ENCODE assay signal across 15 cellular contexts in genomic region chr2:236169741-236170654, GRCh38. TPM values are rescaled to one million over a fixed set of nuclear protein-coding genes. Genes with fewer than 3 reads are reported as not detected.
DNase-seq lines count a peak whose midpoint lies in the region; ATAC-seq and TF ChIP-seq lines count a peak whose summit lies in the region.
"Had no signal": no experiment of that assay in that cellular context is flagged by ENCODE, and none has a peak within 500 bp of the region (broad histone marks: within the 10 kb centered on the region; RNA-seq: fewer than 3 reads in every experiment).

No MANE protein-coding gene starts in this region.

- H3K27me3 Mint-ChIP-seq in activated CD4-positive, alpha-beta memory T cell treated with anti-CD3 and anti-CD28 coated beads, Interleukin-2, amount 10 ng/mL, durations not matched to agents 7 days and 5 days: peaks cover 73% of the 10 kb centered on the region

- no peaks in the 10 kb centered on the region for H3K36me3 ChIP-seq in BLaER1
- H3K36me3 ChIP-seq: heart left ventricle had no signal

- H3K4me2 ChIP-seq in BLaER1: no peak overlapping the region

- H3K9me3 ChIP-seq in BLaER1: peaks cover 31% of the 10 kb centered on the region; the same call in 1 of the 2 replicates
- H3K9me3 ChIP-seq: heart left ventricle had no signal

- peaks cover 45% of the 10 kb centered on the region for H3K4me1 ChIP-seq in BLaER1

- CTCF ChIA-PET in activated CD4-positive, alpha-beta memory T cell treated with anti-CD3 and anti-CD28 coated beads, Interleukin-2, amount 10 ng/mL, durations not matched to agents 7 days and 5 days (lab: Charles Lee): interaction anchor here (0.5 to 1.0 kb wide), 3 partner anchors 11 to 390 kb away, joined by 3 to 4 read pairs (median 4); no protein-coding TSS in a partner anchor

- no peak overlapping the region for H3K4me3 Mint-ChIP-seq in activated CD4-positive, alpha-beta memory T cell treated with anti-CD3 and anti-CD28 coated beads, Interleukin-2, amount 10 ng/mL, durations not matched to agents 7 days and 5 days

- no peak for ATAC-seq in HG02885 (IDR thresholded peaks at IDR 0.05; ENCODE audit: poor library complexity, unreplicated experiment)
- no peak for ATAC-seq in HG03280 (IDR thresholded peaks at IDR 0.05; ENCODE audit: unreplicated experiment)
- ATAC-seq: stimulated activated naive CD8-positive, alpha-beta T cell treated with anti-CD3 and anti-CD28 coated beads, Interleukin-15, Interleukin-2, amounts not matched to agents 100 U/mL and 50 U/mL, for 24 hours had no signal

- no peak overlapping the region for H3K9ac ChIP-seq in BLaER1

- peak overlapping the region; percentile 31 for H3K27ac Mint-ChIP-seq in activated CD4-positive, alpha-beta memory T cell treated with anti-CD3 and anti-CD28 coated beads, Interleukin-2, amount 10 ng/mL, durations not matched to agents 7 days and 5 days
- H3K27ac Mint-ChIP-seq: CD14-positive monocyte had no signal

- peaks cover 100% of the 10 kb centered on the region for H3K27me3 ChIP-seq in BLaER1

- H3K27ac ChIP-seq in BLaER1: no peak overlapping the region
- H3K27ac ChIP-seq: heart left ventricle had no signal

- H4K20me1 ChIP-seq in BLaER1: peaks cover 100% of the 10 kb centered on the region

- H3K4me1 Mint-ChIP-seq in activated CD4-positive, alpha-beta memory T cell treated with anti-CD3 and anti-CD28 coated beads, Interleukin-2, amount 10 ng/mL, durations not matched to agents 7 days and 5 days: peaks cover 4% of the 10 kb centered on the region

- H3K36me3 Mint-ChIP-seq in activated CD4-positive, alpha-beta memory T cell treated with anti-CD3 and anti-CD28 coated beads, Interleukin-2, amount 10 ng/mL, durations not matched to agents 7 days and 5 days (ENCODE audit: low read depth): peaks cover 8% of the 10 kb centered on the region

- no peaks in the 10 kb centered on the region for H3K9me3 Mint-ChIP-seq in activated CD4-positive, alpha-beta memory T cell treated with anti-CD3 and anti-CD28 coated beads, Interleukin-2, amount 10 ng/mL, durations not matched to agents 7 days and 5 days

- TF ChIP-seq CTCF in GM20000 (IDR thresholded peaks at IDR 0.05; ENCODE audit: extremely low read depth, missing control alignments): no peak

- H3K4me3 ChIP-seq in BLaER1: 0 out of 2 replicates have a peak overlapping the region, but pooled peaks have one; percentile 6

- POLR2A ChIA-PET in activated CD4-positive, alpha-beta memory T cell treated with anti-CD3 and anti-CD28 coated beads, Interleukin-2, amount 10 ng/mL, durations not matched to agents 7 days and 5 days (lab: Charles Lee): no interaction called here

- DNase-seq in GM20000 (ENCODE audit: low spot score) (peak; percentile 39), islet precursor cell (peak; percentile 72), nucleus accumbens (lab: John Stamatoyannopoulos, UW) (no peak), glomerular visceral epithelial cell (ENCODE audit: extremely low spot score) (no peak)
- DNase-seq in activated CD4-positive, alpha-beta memory T cell treated with anti-CD3 and anti-CD28 coated beads, Interleukin-2, amount 10 ng/mL, durations not matched to agents 7 days and 5 days: no peak
- DNase-seq: heart left ventricle; Karpas-422; occipital lobe; small intestine; stimulated activated naive CD8-positive, alpha-beta T cell treated with anti-CD3 and anti-CD28 coated beads, Interleukin-15, Interleukin-2, amounts not matched to agents 100 U/mL and 50 U/mL, for 24 hours; T-helper 9 cell had no signal

RNA-seq across cellular contexts. Expression of gene GBX2, which starts 1.8 kb away (rescaled TPM):
- not detected for total RNA-seq in activated CD4-positive, alpha-beta memory T cell treated with anti-CD3 and anti-CD28 coated beads, Interleukin-2, amount 10 ng/mL, durations not matched to agents 7 days and 5 days
- total RNA-seq: occipital lobe had no signal

Comparison
In these comparisons a context has a peak if more than half of its experiments do, and no peak if none do; other contexts are left out.
1. DNase-seq: peak in GM20000 (single experiment) and islet precursor cell (single experiment); none in activated CD4-positive, alpha-beta memory T cell treated with anti-CD3 and anti-CD28 coated beads, Interleukin-2, amount 10 ng/mL, durations not matched to agents 7 days and 5 days (single experiment), nucleus accumbens (0 of 56) and glomerular visceral epithelial cell (single experiment).